In genomic region chr6:32257262-32257661, GRCh38 we compare ENCODE assay signal across 1 cellular context. TPM values are rescaled to one million over a fixed set of nuclear protein-coding genes. Genes with fewer than 3 reads are reported as not detected.
"Had no signal": no experiment of that assay in that cellular context is flagged by ENCODE, and none has a peak within 500 bp of the region (broad histone marks: within the 10 kb centered on the region; RNA-seq: fewer than 3 reads in every experiment).

No MANE protein-coding gene starts in this region.

RNA-seq across cellular contexts. Expression of gene NOTCH4, which starts 33.4 kb away (rescaled TPM):
- total RNA-seq: MCF 10A had no signal
